ENCODE assay signal across 18 cellular contexts in genomic region chr17:4157618-4158333, GRCh38. TPM values are rescaled to one million over a fixed set of nuclear protein-coding genes. Genes with fewer than 3 reads are reported as not detected.
DNase-seq lines count a peak whose midpoint lies in the region; ATAC-seq and TF ChIP-seq lines count a peak whose summit lies in the region.
"Had no signal": no experiment of that assay in that cellular context is flagged by ENCODE, and none has a peak within 500 bp of the region (broad histone marks: within the 10 kb centered on the region; RNA-seq: fewer than 3 reads in every experiment).

No MANE protein-coding gene starts in this region.

- no peaks in the 10 kb centered on the region for H3K27me3 Mint-ChIP-seq in activated CD4-positive, alpha-beta memory T cell treated with anti-CD3 and anti-CD28 coated beads, Interleukin-2, amount 10 ng/mL, durations not matched to agents 7 days and 5 days
- H3K27me3 Mint-ChIP-seq in activated CD4-positive, alpha-beta memory T cell treated with anti-CD3 and anti-CD28 coated beads for 36 hours = no peaks in the 10 kb centered on the region
- no peaks in the 10 kb centered on the region for H3K27me3 Mint-ChIP-seq in natural killer cell treated with Interleukin-12 subunit alpha and Interleukin-12 subunit beta and Interleukin-15 and Interleukin-18, amount 100 ng/mL, for 72 hours
- no peaks in the 10 kb centered on the region for H3K27me3 Mint-ChIP-seq in natural killer cell (ENCODE audit: low read depth in 2 of 2)
- no peaks in the 10 kb centered on the region for H3K27me3 Mint-ChIP-seq in memory B cell

- no peaks in the 10 kb centered on the region for H3K27me3 ChIP-seq in upper lobe of right lung
- H3K27me3 ChIP-seq: BLaER1 had no signal

- no peaks in the 10 kb centered on the region for H3K9me3 ChIP-seq in upper lobe of right lung
- H3K9me3 ChIP-seq: BLaER1 had no signal

- H3K4me3 Mint-ChIP-seq in activated CD4-positive, alpha-beta memory T cell treated with anti-CD3 and anti-CD28 coated beads, Interleukin-2, amount 10 ng/mL, durations not matched to agents 7 days and 5 days = no peak overlapping the region
- no peak overlapping the region for H3K4me3 Mint-ChIP-seq in activated CD4-positive, alpha-beta memory T cell treated with anti-CD3 and anti-CD28 coated beads for 36 hours
- H3K4me3 Mint-ChIP-seq in natural killer cell treated with Interleukin-12 subunit alpha and Interleukin-12 subunit beta and Interleukin-15 and Interleukin-18, amount 100 ng/mL, for 72 hours = no peak overlapping the region
- H3K4me3 Mint-ChIP-seq in natural killer cell (no peak overlapping the region), memory B cell (no peak overlapping the region)
- H3K4me3 Mint-ChIP-seq: CD14-positive monocyte; CD8-positive, alpha-beta T cell; H9 had no signal

- TF ChIP-seq CTCF in natural killer cell (IDR thresholded peaks at IDR 0.05) = no peak
- TF ChIP-seq CTCF in upper lobe of right lung (IDR thresholded peaks at IDR 0.05) = no peak

- H3K36me3 Mint-ChIP-seq in activated CD4-positive, alpha-beta memory T cell treated with anti-CD3 and anti-CD28 coated beads, Interleukin-2, amount 10 ng/mL, durations not matched to agents 7 days and 5 days (ENCODE audit: low read depth) = peaks cover 7% of the 10 kb centered on the region
- H3K36me3 Mint-ChIP-seq in activated CD4-positive, alpha-beta memory T cell treated with anti-CD3 and anti-CD28 coated beads for 36 hours = no peaks in the 10 kb centered on the region
- H3K36me3 Mint-ChIP-seq in natural killer cell treated with Interleukin-12 subunit alpha and Interleukin-12 subunit beta and Interleukin-15 and Interleukin-18, amount 100 ng/mL, for 72 hours = peaks cover 15% of the 10 kb centered on the region
- H3K36me3 Mint-ChIP-seq in natural killer cell = no peaks in the 10 kb centered on the region
- H3K36me3 Mint-ChIP-seq in memory B cell = peaks cover 32% of the 10 kb centered on the region

- peak overlapping the region; percentile 26 for H3K27ac Mint-ChIP-seq in activated CD4-positive, alpha-beta memory T cell treated with anti-CD3 and anti-CD28 coated beads, Interleukin-2, amount 10 ng/mL, durations not matched to agents 7 days and 5 days
- H3K27ac Mint-ChIP-seq in activated CD4-positive, alpha-beta memory T cell treated with anti-CD3 and anti-CD28 coated beads for 36 hours = no peak overlapping the region
- H3K27ac Mint-ChIP-seq in natural killer cell treated with Interleukin-12 subunit alpha and Interleukin-12 subunit beta and Interleukin-15 and Interleukin-18, amount 100 ng/mL, for 72 hours = no peak overlapping the region
- peak overlapping the region in 1 of 2 donors; percentile 16 for H3K27ac Mint-ChIP-seq in natural killer cell
- peak overlapping the region; percentile 3 for H3K27ac Mint-ChIP-seq in memory B cell
- H3K27ac Mint-ChIP-seq: CD8-positive, alpha-beta T cell had no signal

- peaks cover 31% of the 10 kb centered on the region for H3K4me1 Mint-ChIP-seq in activated CD4-positive, alpha-beta memory T cell treated with anti-CD3 and anti-CD28 coated beads, Interleukin-2, amount 10 ng/mL, durations not matched to agents 7 days and 5 days
- peaks cover 12% of the 10 kb centered on the region for H3K4me1 Mint-ChIP-seq in activated CD4-positive, alpha-beta memory T cell treated with anti-CD3 and anti-CD28 coated beads for 36 hours (ENCODE audit: low read depth)
- H3K4me1 Mint-ChIP-seq in natural killer cell treated with Interleukin-12 subunit alpha and Interleukin-12 subunit beta and Interleukin-15 and Interleukin-18, amount 100 ng/mL, for 72 hours (ENCODE audit: low read depth in 2 of 2) = no peaks in the 10 kb centered on the region
- H3K4me1 Mint-ChIP-seq in natural killer cell (peaks cover 0 to 13% of the 10 kb centered on the region in 2 donors), memory B cell (peaks cover 3% of the 10 kb centered on the region)

- no peak for ATAC-seq in natural killer cell treated with Interleukin-12 subunit alpha and Interleukin-12 subunit beta and Interleukin-15 and Interleukin-18, amount 100 ng/mL, for 72 hours
- ATAC-seq in natural killer cell = no peak
- no peak for ATAC-seq in memory B cell (ENCODE audit: low read depth)
- ATAC-seq in left colon = no peak
- ATAC-seq in upper lobe of right lung = no peak
- ATAC-seq: CD8-positive, alpha-beta T cell had no signal

- CTCF ChIA-PET in activated CD4-positive, alpha-beta memory T cell treated with anti-CD3 and anti-CD28 coated beads, Interleukin-2, amount 10 ng/mL, durations not matched to agents 7 days and 5 days (lab: Charles Lee) = interaction anchor here (0.5 kb wide), 1 partner anchor 30 kb away, joined by 4 read pairs; no protein-coding TSS in a partner anchor
- CTCF ChIA-PET in activated CD4-positive, alpha-beta memory T cell treated with anti-CD3 and anti-CD28 coated beads for 36 hours (lab: Charles Lee) = interaction anchor here (0.5 to 2.7 kb wide), 4 partner anchors 9 to 31 kb away, joined by 3 to 8 read pairs (median 4); no protein-coding TSS in a partner anchor

- POLR2A ChIA-PET in activated CD4-positive, alpha-beta memory T cell treated with anti-CD3 and anti-CD28 coated beads, Interleukin-2, amount 10 ng/mL, durations not matched to agents 7 days and 5 days (lab: Charles Lee) = interaction anchor here (1.0 to 12.7 kb wide), 2 partner anchors 14 to 312 kb away, joined by 3 to 178 read pairs; partner anchors contain the start of genes CYB5D2, NCBP3 and ZZEF1
- POLR2A ChIA-PET in activated CD4-positive, alpha-beta memory T cell treated with anti-CD3 and anti-CD28 coated beads for 36 hours (lab: Charles Lee) = interaction anchor here (0.5 to 3.9 kb wide), 2 partner anchors 14 to 29 kb away, joined by 3 to 24 read pairs; partner anchors contain the start of genes CYB5D2 and ZZEF1

- DNase-seq in activated CD4-positive, alpha-beta memory T cell treated with anti-CD3 and anti-CD28 coated beads, Interleukin-2, amount 10 ng/mL, durations not matched to agents 7 days and 5 days = no peak
- no peak for DNase-seq in activated CD4-positive, alpha-beta memory T cell treated with anti-CD3 and anti-CD28 coated beads for 36 hours
- DNase-seq in natural killer cell treated with Interleukin-12 subunit alpha and Interleukin-12 subunit beta and Interleukin-15 and Interleukin-18, amount 100 ng/mL, for 72 hours (ENCODE audit: low spot score) = peak; percentile 50
- DNase-seq in natural killer cell (no peak), memory B cell (ENCODE audit: low spot score in 2 of 2) (no peak), left colon (no peak), upper lobe of right lung (no peak), DMS 273 treated with DMSO at 0.1 percent for 48 hours (lab: John Stamatoyannopoulos, UW) (no peak)
- DNase-seq: 8988T; Calu3; CD8-positive, alpha-beta T cell; DMS53; DND-41; EL; H9 had no signal

- no peak overlapping the region for H3K27ac ChIP-seq in upper lobe of right lung

- peaks cover 12% of the 10 kb centered on the region for H3K4me1 ChIP-seq in upper lobe of right lung

- H3K9me3 Mint-ChIP-seq in activated CD4-positive, alpha-beta memory T cell treated with anti-CD3 and anti-CD28 coated beads, Interleukin-2, amount 10 ng/mL, durations not matched to agents 7 days and 5 days = no peaks in the 10 kb centered on the region
- H3K9me3 Mint-ChIP-seq in activated CD4-positive, alpha-beta memory T cell treated with anti-CD3 and anti-CD28 coated beads for 36 hours = no peaks in the 10 kb centered on the region
- H3K9me3 Mint-ChIP-seq in natural killer cell treated with Interleukin-12 subunit alpha and Interleukin-12 subunit beta and Interleukin-15 and Interleukin-18, amount 100 ng/mL, for 72 hours = no peaks in the 10 kb centered on the region
- H3K9me3 Mint-ChIP-seq in natural killer cell (no peaks in the 10 kb centered on the region), memory B cell (no peaks in the 10 kb centered on the region)
- H3K9me3 Mint-ChIP-seq: CD8-positive, alpha-beta T cell; H9 had no signal

- no peak overlapping the region for H3K4me3 ChIP-seq in upper lobe of right lung
- H3K4me3 ChIP-seq: BLaER1, GM12878 had no signal

- peaks cover 4% of the 10 kb centered on the region for H3K36me3 ChIP-seq in upper lobe of right lung
- H3K36me3 ChIP-seq: BLaER1 had no signal

- intact Hi-C loops in activated CD4-positive, alpha-beta memory T cell treated with anti-CD3 and anti-CD28 coated beads for 36 hours (cut with micrococcal nuclease) = no loop called here
- intact Hi-C loops in natural killer cell (cut with micrococcal nuclease) (no loop called here), left colon (cut with DNase I, micrococcal nuclease) (no loop called here), upper lobe of right lung (cut with DNase I) (no loop called here)

RNA-seq across cellular contexts. Expression of gene CYB5D2, which starts 14.8 kb away (rescaled TPM):
- total RNA-seq in activated CD4-positive, alpha-beta memory T cell treated with anti-CD3 and anti-CD28 coated beads, Interleukin-2, amount 10 ng/mL, durations not matched to agents 7 days and 5 days = 1 to 10 TPM; 7.9 to 8.6 TPM
- total RNA-seq in activated CD4-positive, alpha-beta memory T cell treated with anti-CD3 and anti-CD28 coated beads for 36 hours = 1 to 10 TPM; 6.5 to 7.1 TPM
- 10 to 100 TPM in 1 of 2 donors, 1 to 10 TPM in 1; 7.2 to 13.2 TPM for total RNA-seq in natural killer cell treated with Interleukin-12 subunit alpha and Interleukin-12 subunit beta and Interleukin-15 and Interleukin-18, amount 100 ng/mL, for 72 hours
- 1 to 10 TPM; 5.3 to 7.1 (median 6.4) TPM for total RNA-seq in natural killer cell
- 10 to 100 TPM; 11.8 to 16.3 TPM for total RNA-seq in left colon
- total RNA-seq in upper lobe of right lung = 12.5 TPM

RNA-seq across cellular contexts. Expression of gene ZZEF1, which starts 14.9 kb away (rescaled TPM):
- 10 to 100 TPM; 52.1 to 54.9 TPM for total RNA-seq in activated CD4-positive, alpha-beta memory T cell treated with anti-CD3 and anti-CD28 coated beads, Interleukin-2, amount 10 ng/mL, durations not matched to agents 7 days and 5 days
- total RNA-seq in activated CD4-positive, alpha-beta memory T cell treated with anti-CD3 and anti-CD28 coated beads for 36 hours = 10 to 100 TPM; 31.5 to 33.4 TPM
- 10 to 100 TPM; 65.0 to 96.3 TPM for total RNA-seq in natural killer cell treated with Interleukin-12 subunit alpha and Interleukin-12 subunit beta and Interleukin-15 and Interleukin-18, amount 100 ng/mL, for 72 hours
- total RNA-seq in natural killer cell = 100 to 1,000 TPM; 102 to 126 (median 125) TPM
- total RNA-seq in left colon = 100 to 1,000 TPM; 134 to 164 TPM
- total RNA-seq in upper lobe of right lung = 50.9 TPM

Comparison
In these comparisons a context has a peak if more than half of its experiments do, and no peak if none do; other contexts are left out.
1. H3K27ac Mint-ChIP-seq: peak in activated CD4-positive, alpha-beta memory T cell treated with anti-CD3 and anti-CD28 coated beads, Interleukin-2, amount 10 ng/mL, durations not matched to agents 7 days and 5 days (single experiment) and memory B cell (single experiment); none in activated CD4-positive, alpha-beta memory T cell treated with anti-CD3 and anti-CD28 coated beads for 36 hours (single experiment) and natural killer cell treated with Interleukin-12 subunit alpha and Interleukin-12 subunit beta and Interleukin-15 and Interleukin-18, amount 100 ng/mL, for 72 hours (0 of 2).